Comparison of ENCODE assay signal across 10 cellular contexts in genomic region chr10:69861251-69862240, GRCh38. TPM values are rescaled to one million over a fixed set of nuclear protein-coding genes. Genes with fewer than 3 reads are reported as not detected.
DNase-seq lines count a peak whose midpoint lies in the region; ATAC-seq and TF ChIP-seq lines count a peak whose summit lies in the region.
"Had no signal": no experiment of that assay in that cellular context is flagged by ENCODE, and none has a peak within 500 bp of the region (broad histone marks: within the 10 kb centered on the region; RNA-seq: fewer than 3 reads in every experiment).

No MANE protein-coding gene starts in this region.

- TF ChIP-seq CTCF in endodermal cell (conservative IDR thresholded peaks at IDR 0.05) (peak; percentile 68), uterus (IDR thresholded peaks at IDR 0.05) (peak in 1 of 4 experiments; percentile 4)

- DNase-seq in NCI-H1105 treated with DMSO at 0.1 percent for 48 hours (lab: John Stamatoyannopoulos, UW) (peak; percentile 2), NCI-H1105 (lab: John Stamatoyannopoulos, UW) (no peak), NCI-H146 treated with DMSO at 0.1 percent for 48 hours (lab: John Stamatoyannopoulos, UW; ENCODE audit: unreplicated experiment) (peak; percentile 12), endodermal cell (peak; percentile 75), renal cortical epithelial cell (ENCODE audit: low read depth) (peak; percentile 92), uterus (no peak)
- DNase-seq in activated naive CD4-positive, alpha-beta T cell (lab: John Stamatoyannopoulos, UW) = no peak

- no peak overlapping the region for H3K9ac ChIP-seq in endodermal cell (ENCODE audit: extremely low read depth, low read length, poor library complexity, severe bottlenecking)

- H3K27ac ChIP-seq in endodermal cell (ENCODE audit: low read depth, low read length) (no peak overlapping the region), uterus (no peak overlapping the region)
- H3K27ac ChIP-seq: C4-2B had no signal

- H3K36me3 ChIP-seq in endodermal cell (ENCODE audit: control insufficient read depth, insufficient read depth, low read length) = no peaks in the 10 kb centered on the region
- no peaks in the 10 kb centered on the region for H3K36me3 ChIP-seq in uterus

- WGBS in endodermal cell (ENCODE audit: insufficient coverage in 1 of 2, insufficient read length in 1 of 2), 2 experiments = 62 to 79% methylated on average over 6 to 7 of the region's 7 CpGs

- peaks cover 8% of the 10 kb centered on the region for H3K4me1 ChIP-seq in endodermal cell (ENCODE audit: control insufficient read depth, insufficient read depth, low read length)
- no peaks in the 10 kb centered on the region for H3K4me1 ChIP-seq in uterus

- peak overlapping the region; percentile 45 for H3K27ac Mint-ChIP-seq in endodermal cell

- H3K4me3 Mint-ChIP-seq in endodermal cell = no peak overlapping the region

- H3K9me3 ChIP-seq in endodermal cell (ENCODE audit: control insufficient read depth, low read length) (no peaks in the 10 kb centered on the region), uterus (no peaks in the 10 kb centered on the region)

- ATAC-seq in HG03520 (IDR thresholded peaks at IDR 0.05; ENCODE audit: unreplicated experiment) = no peak

- intact Hi-C loops in uterus (cut with DNase I; ENCODE audit: low total_unique reads) = no loop called here

- no peaks in the 10 kb centered on the region for H3K36me3 Mint-ChIP-seq in endodermal cell (ENCODE audit: low read depth)

- H3K4me1 Mint-ChIP-seq in endodermal cell = peaks cover 40% of the 10 kb centered on the region

- H3K27me3 Mint-ChIP-seq in endodermal cell (ENCODE audit: insufficient read depth) = no peaks in the 10 kb centered on the region

- no peak for TF ChIP-seq POLR2A in uterus (IDR thresholded peaks at IDR 0.05)

- H3K27me3 ChIP-seq in endodermal cell (ENCODE audit: control insufficient read depth, insufficient read depth, low read length, poor library complexity, severe bottlenecking) (no peaks in the 10 kb centered on the region), uterus (no peaks in the 10 kb centered on the region)

- no peaks in the 10 kb centered on the region for H3K9me3 Mint-ChIP-seq in endodermal cell

- H3K4me3 ChIP-seq in endodermal cell (ENCODE audit: low read length) (no peak overlapping the region), uterus (no peak overlapping the region)

RNA-seq across cellular contexts. Expression of gene COL13A1, which starts 59.8 kb away (rescaled TPM):
- total RNA-seq in endodermal cell = 10 to 100 TPM; 15.9 to 20.7 TPM
- polyA plus RNA-seq in endodermal cell (2013, experiment 1 of 2) = 5.3 TPM
- polyA plus RNA-seq in endodermal cell (2013, experiment 2 of 2) = 7.2 TPM
- total RNA-seq in renal cortical epithelial cell = 0.35 and 0.87 TPM in 2 replicates
- total RNA-seq in uterus = 10 to 100 TPM in 1 of 4 donors, 1 to 10 TPM in 2, not detected in 1; 2.1 to 13.9 (median 3.6) TPM
- total RNA-seq: T-helper 1 cell treated with Interleukin-12 subunit alpha and Interleukin-12 subunit beta and Interleukin-4 antibody, amounts not matched to agents 30 ng/mL and 1 ng/mL, for 36 hours had no signal

Comparison
In these comparisons a context has a peak if more than half of its experiments do, and no peak if none do; other contexts are left out.
1. DNase-seq: peak in NCI-H1105 treated with DMSO at 0.1 percent for 48 hours (single experiment), NCI-H146 treated with DMSO at 0.1 percent for 48 hours (single experiment), endodermal cell (single experiment) and renal cortical epithelial cell (single experiment); none in NCI-H1105 (single experiment), uterus (0 of 2) and activated naive CD4-positive, alpha-beta T cell (0 of 4).